Comparison of ENCODE assay signal across 10 cellular contexts in genomic region chr11:6200975-6201374, GRCh38. TPM values are rescaled to one million over a fixed set of nuclear protein-coding genes. Genes with fewer than 3 reads are reported as not detected.
DNase-seq lines count a peak whose midpoint lies in the region; ATAC-seq and TF ChIP-seq lines count a peak whose summit lies in the region.
"Had no signal": no experiment of that assay in that cellular context is flagged by ENCODE, and none has a peak within 500 bp of the region (broad histone marks: within the 10 kb centered on the region; RNA-seq: fewer than 3 reads in every experiment).

No MANE protein-coding gene starts in this region.

- peaks cover 38 to 61% of the 10 kb centered on the region in 2 donors for H3K36me3 Mint-ChIP-seq in CD14-positive monocyte

- H3K36me3 ChIP-seq in mammary epithelial cell (ENCODE audit: insufficient read depth, low read length), result peaks cover 1% of the 10 kb centered on the region

- intact Hi-C loops in CD14-positive monocyte (cut with micrococcal nuclease), result loop anchor here (2.0 to 5.0 kb wide), 2 partner anchors 34 to 74 kb away; partner anchors contain the start of gene FHIP1B (in 2 of the 2)
- intact Hi-C loops in mammary epithelial cell (cut with micrococcal nuclease), result no loop called here

- no peak overlapping the region for H3K27ac ChIP-seq in mammary epithelial cell (ENCODE audit: insufficient read depth, low read depth, low read length)
- H3K27ac ChIP-seq: C4-2B had no signal

- no peak overlapping the region for H3K4me2 ChIP-seq in mammary epithelial cell (ENCODE audit: insufficient read depth, low read depth, low read length)

- dilution Hi-C loops in mammary epithelial cell (cut with HindIII; ENCODE audit: low sequenced_read_pairs), result no loop called here

- peaks cover 0 to 3% (median 1%) of the 10 kb centered on the region in 3 donors for H3K27me3 Mint-ChIP-seq in CD14-positive monocyte (ENCODE audit: low read depth in 3 of 3)

- no peaks in the 10 kb centered on the region for H3K9me3 ChIP-seq in mammary epithelial cell (replicated peaks; ENCODE audit: insufficient read depth, low read length)

- peaks cover 0 to 6% (median 2%) of the 10 kb centered on the region in 7 donors for H3K9me3 Mint-ChIP-seq in CD14-positive monocyte

- peak; percentile 97 for DNase-seq in CD14-positive monocyte (ENCODE audit: low spot score)
- peak; percentile 98 for DNase-seq in SKM-1 treated with dmso at 0.1 percent for 144 hours (lab: John Stamatoyannopoulos, UW; ENCODE audit: unreplicated experiment)
- DNase-seq in iris pigment epithelial cell (ENCODE audit: low read depth), result peak; percentile 26
- no peak for DNase-seq in mammary epithelial cell
- DNase-seq: activated T-cell treated with anti-CD3 and anti-CD28 coated beads, Interleukin-2, amount 50 U/mL, for 1 hour; GOT3; NCI-H2029 had no signal

- TF ChIP-seq CTCF in CD14-positive monocyte (IDR thresholded peaks at IDR 0.05) (no peak), mammary epithelial cell (conservative IDR thresholded peaks at IDR 0.05 in 1 of 2, IDR thresholded peaks at IDR 0.05 in 1 of 2; ENCODE audit: extremely low read depth in 1 of 2, insufficient read depth in 1 of 2, low read depth in 1 of 2, low read length in 2 of 2) (no peak)

- H3K4me3 ChIP-seq in mammary epithelial cell (replicated peaks in 1 of 3; ENCODE audit: insufficient read depth in 1 of 3, low read depth in 2 of 3, low read length in 3 of 3), result no peak overlapping the region

- peaks cover 4% of the 10 kb centered on the region for H3K4me1 ChIP-seq in mammary epithelial cell (ENCODE audit: insufficient read depth, low read length)

- CTCF ChIA-PET in mammary epithelial cell (lab: Charles Lee; ENCODE audit: low non-redundant PET), result no interaction called here

- ATAC-seq in GM21360 (IDR thresholded peaks at IDR 0.05; ENCODE audit: unreplicated experiment) (no peak), HG03432 (IDR thresholded peaks at IDR 0.05; ENCODE audit: unreplicated experiment) (no peak)

- H3K27me3 ChIP-seq in mammary epithelial cell (ENCODE audit: insufficient read depth, low read length), result no peaks in the 10 kb centered on the region

- no peaks in the 10 kb centered on the region for H4K20me1 ChIP-seq in mammary epithelial cell (ENCODE audit: insufficient read depth, low read length)

- H3K79me2 ChIP-seq in mammary epithelial cell (ENCODE audit: insufficient read depth, low read length), result no peaks in the 10 kb centered on the region

- in situ Hi-C loops in mammary epithelial cell (cut with MboI; ENCODE audit: low sequenced_read_pairs in 2 of 2), result no loop called here

- peaks cover 91% of the 10 kb centered on the region for H3K4me1 Mint-ChIP-seq in CD14-positive monocyte

- no TSS peak for BruUV-seq in mammary epithelial cell (replicated peaks; lab: Mats Ljungman, UMichigan)

- peak overlapping the region; percentile 100 for H3K27ac Mint-ChIP-seq in CD14-positive monocyte

- H3K9ac ChIP-seq in mammary epithelial cell (ENCODE audit: insufficient read depth, low read length), result no peak overlapping the region

- WGBS in mammary epithelial cell (ENCODE audit: low coverage, missing lambda C conversion rate), result 78% methylated on average over 4 of the region's 4 CpGs

- H2AFZ ChIP-seq in mammary epithelial cell (ENCODE audit: low read depth, low read length), result no peak overlapping the region

- peak overlapping the region; percentile 66 to 87 for H3K4me3 Mint-ChIP-seq in CD14-positive monocyte

RNA-seq across cellular contexts. Expression of gene OR52W1, which starts 2.0 kb away (rescaled TPM):
- polyA plus RNA-seq in CD14-positive monocyte, result not detected
- total RNA-seq in mammary epithelial cell, result not detected
- not detected for polyA plus RNA-seq in mammary epithelial cell
- not detected for polyA minus RNA-seq in mammary epithelial cell

RNA-seq across cellular contexts. Expression of gene C11orf42, which starts 4.4 kb away (rescaled TPM):
- not detected for polyA plus RNA-seq in CD14-positive monocyte
- total RNA-seq in mammary epithelial cell, result not detected
- polyA plus RNA-seq in mammary epithelial cell, result not detected
- polyA minus RNA-seq in mammary epithelial cell, result not detected

RNA-seq across cellular contexts. Expression of gene OR52B2, which starts 30.8 kb away (rescaled TPM):
- polyA plus RNA-seq in CD14-positive monocyte, result not detected
- under 1 TPM in 1 of 2 donors, not detected in 1; 0.17 TPM for total RNA-seq in mammary epithelial cell
- polyA plus RNA-seq in mammary epithelial cell, result not detected
- polyA minus RNA-seq in mammary epithelial cell, result not detected

RNA-seq across cellular contexts. Expression of gene FHIP1B, which starts 33.5 kb away (rescaled TPM):
- polyA plus RNA-seq in CD14-positive monocyte, result 10 to 100 TPM; 14.2 to 18.9 TPM
- total RNA-seq in mammary epithelial cell, result 10 to 100 TPM; 24.4 to 29.7 TPM
- polyA plus RNA-seq in mammary epithelial cell, result 17.1 TPM
- 20.0 TPM for polyA minus RNA-seq in mammary epithelial cell

RNA-seq across cellular contexts. Expression of gene CNGA4, which starts 37.9 kb away (rescaled TPM):
- not detected for polyA plus RNA-seq in CD14-positive monocyte
- total RNA-seq in mammary epithelial cell, result under 1 TPM; 0.17 to 0.38 TPM
- 0.06 TPM for polyA plus RNA-seq in mammary epithelial cell
- polyA minus RNA-seq in mammary epithelial cell, result 10.4 TPM
